2 cellular contexts compared by ENCODE assay signal in genomic region chr4:118729287-118730286, GRCh38.
TF ChIP-seq lines count a peak whose summit lies in the region.

No MANE protein-coding gene starts in this region.

TF ChIP-seq in endothelial cell of umbilical vein, 7 proteins besides CTCF, POLR2A, EP300 and RAD21 (continued from another document):
- TF ChIP-seq MAX (IDR thresholded peaks at IDR 0.05; ENCODE audit: insufficient read depth, insufficient read length), result no peak
- no peak for TF ChIP-seq JUN (IDR thresholded peaks at IDR 0.05; ENCODE audit: borderline replicate concordance, insufficient read depth, insufficient read length, low read depth)

TF ChIP-seq in WTC11, 78 proteins besides CTCF, POLR2A, EP300 and RAD21 (continued from another document):
- TF ChIP-seq PRDM15 (CRISPR knock-in tag; IDR thresholded peaks at IDR 0.05), result no peak
- no peak for TF ChIP-seq FOXP4 (CRISPR knock-in tag; IDR thresholded peaks at IDR 0.05)
- no peak for TF ChIP-seq OVOL2 (CRISPR knock-in tag; IDR thresholded peaks at IDR 0.05; ENCODE audit: borderline replicate concordance)
- no peak for TF ChIP-seq CREM (CRISPR knock-in tag; IDR thresholded peaks at IDR 0.05)
